ENCODE assay signal across 1 cellular context in genomic region chr17:64016974-64017373, GRCh38.
TF ChIP-seq lines count a peak whose summit lies in the region.

No MANE protein-coding gene starts in this region.

TF ChIP-seq in K562, 482 proteins besides CTCF, POLR2A, EP300 and RAD21:
- no peak for TF ChIP-seq MAZ (CRISPR knock-in tag; conservative IDR thresholded peaks at IDR 0.05 in 1 of 2, IDR thresholded peaks at IDR 0.05 in 1 of 2)
- no peak for TF ChIP-seq HNRNPH1 (optimal IDR thresholded peaks at IDR 0.05; ENCODE audit: low read depth, low read length)
- TF ChIP-seq CLOCK (CRISPR knock-in tag; IDR thresholded peaks at IDR 0.05; ENCODE audit: borderline replicate concordance) = no peak
- no peak for TF ChIP-seq RERE (CRISPR knock-in tag; IDR thresholded peaks at IDR 0.05; ENCODE audit: borderline replicate concordance)
- TF ChIP-seq TFE3 (CRISPR knock-in tag; IDR thresholded peaks at IDR 0.05) = no peak
- no peak for TF ChIP-seq HDAC6 (IDR thresholded peaks at IDR 0.05; ENCODE audit: low read depth, low read length)
- TF ChIP-seq ZNF75A (CRISPR knock-in tag; IDR thresholded peaks at IDR 0.05) = no peak
- TF ChIP-seq ZBTB43 (CRISPR knock-in tag; IDR thresholded peaks at IDR 0.05) = no peak
